ENCODE assay signal across 27 cellular contexts in genomic region chr1:24713736-24714135, GRCh38. TPM values are rescaled to one million over a fixed set of nuclear protein-coding genes. Genes with fewer than 3 reads are reported as not detected.
DNase-seq lines count a peak whose midpoint lies in the region; ATAC-seq, FAIRE-seq and TF ChIP-seq lines count a peak whose summit lies in the region.
"Had no signal": no experiment of that assay in that cellular context is flagged by ENCODE, and none has a peak within 500 bp of the region (broad histone marks: within the 10 kb centered on the region; RNA-seq: fewer than 3 reads in every experiment).

No MANE protein-coding gene starts in this region.

- in situ Hi-C loops in GM23248 (cut with MboI): no loop called here
- in situ Hi-C loops in IMR-90 (cut with MboI; ENCODE audit: low sequenced_read_pairs): no loop called here

- H2AK5ac ChIP-seq in IMR-90 (ENCODE audit: low read depth, low read length): peak overlapping the region; percentile 98

- H3K4me1 Mint-ChIP-seq in neural progenitor cell: no peaks in the 10 kb centered on the region
- H3K4me1 Mint-ChIP-seq: mesothelial cell of epicardium had no signal

- H3K27ac Mint-ChIP-seq in neural progenitor cell: no peak overlapping the region
- H3K27ac Mint-ChIP-seq: activated CD4-positive, alpha-beta T cell treated with anti-CD3 and anti-CD28 coated beads for 36 hours; mesothelial cell of epicardium had no signal

- H3K79me1 ChIP-seq in IMR-90 (ENCODE audit: low read depth in 1 of 2, low read length in 2 of 2): peaks cover 0 to 34% of the 10 kb centered on the region in 2 experiments; a peak in 2 of 4 replicates

- H3K4me1 ChIP-seq in GM23248 (ENCODE audit: insufficient read depth): peaks cover 56% of the 10 kb centered on the region
- H3K4me1 ChIP-seq in IMR-90 (ENCODE audit: control insufficient read depth, insufficient read depth, low read length): peaks cover 18% of the 10 kb centered on the region
- no peaks in the 10 kb centered on the region for H3K4me1 ChIP-seq in neural progenitor cell
- H3K4me1 ChIP-seq in hepatocyte (ENCODE audit: insufficient read depth): no peaks in the 10 kb centered on the region
- H3K4me1 ChIP-seq: prostate gland had no signal

- H2BK5ac ChIP-seq in IMR-90 (ENCODE audit: low read depth, low read length, poor library complexity, severe bottlenecking): peak overlapping the region; percentile 86

- H3K9me1 ChIP-seq in IMR-90 (ENCODE audit: insufficient read depth, low read length): peaks cover 38% of the 10 kb centered on the region

- no peak for TF ChIP-seq RAD21 in IMR-90 (IDR thresholded peaks at IDR 0.05; ENCODE audit: low read length)

- H3K9me2 ChIP-seq in GM23248 (ENCODE audit: insufficient read depth): no peaks in the 10 kb centered on the region
- H3K9me2 ChIP-seq in hepatocyte (replicated peaks; ENCODE audit: insufficient read depth): no peaks in the 10 kb centered on the region

- intact Hi-C loops in IMR-90 (cut with micrococcal nuclease): no loop called here

- H3K36me3 ChIP-seq in GM23248 (ENCODE audit: low read depth) (no peaks in the 10 kb centered on the region), IMR-90 (ENCODE audit: control insufficient read depth, insufficient read depth, low read length) (no peaks in the 10 kb centered on the region), neural progenitor cell (no peaks in the 10 kb centered on the region), hepatocyte (replicated peaks; ENCODE audit: insufficient read depth, low read depth) (no peaks in the 10 kb centered on the region)
- H3K36me3 ChIP-seq: BLaER1, left lung, prostate gland, transverse colon had no signal

- 67 to 78% methylated on average over 5 of the region's 5 CpGs for WGBS in GM23248 (ENCODE audit: low coverage in 1 of 2, low lambda C conversion rate in 2 of 2, missing lambda C conversion rate in 2 of 2), 2 experiments
- no CpG with 5 or more reads among the region's 5 CpGs for WGBS in IMR-90 (ENCODE audit: extremely low coverage in 2 of 2, insufficient read length in 1 of 2), 2 experiments
- WGBS in hepatocyte (ENCODE audit: low lambda C conversion rate, missing lambda C conversion rate): 65% methylated on average over 5 of the region's 5 CpGs

- ATAC-seq in IMR-90 (ENCODE audit: low read depth): no peak
- ATAC-seq in esophagus mucosa: no peak
- ATAC-seq: activated CD4-positive, alpha-beta T cell treated with anti-CD3 and anti-CD28 coated beads for 36 hours; activated naive CD4-positive, alpha-beta T cell treated with anti-CD3 and anti-CD28 coated beads, Interleukin-2, amount 50 U/mL, for 72 hours; left lung; sciatic nerve had no signal

- peak overlapping the region; percentile 73; the same call in 1 of the 2 replicates for H3K9ac ChIP-seq in GM23248
- H3K9ac ChIP-seq in IMR-90 (ENCODE audit: low read depth, low read length): no peak overlapping the region; the same call in 1 of the 2 replicates
- H3K9ac ChIP-seq in neural progenitor cell: no peak overlapping the region
- H3K9ac ChIP-seq: BLaER1 had no signal

- peak overlapping the region; percentile 41 for H3K4me2 ChIP-seq in GM23248 (ENCODE audit: unreplicated experiment)
- no peak overlapping the region for H3K4me2 ChIP-seq in IMR-90 (ENCODE audit: low read depth, low read length)
- no peak overlapping the region for H3K4me2 ChIP-seq in neural progenitor cell
- H3K4me2 ChIP-seq in hepatocyte: no peak overlapping the region
- H3K4me2 ChIP-seq: BLaER1, PC-9 had no signal

- H3K27ac ChIP-seq in GM23248: peak overlapping the region; percentile 93
- H3K27ac ChIP-seq in IMR-90 (ENCODE audit: insufficient read depth, low read length): peak overlapping the region; percentile 27
- H3K27ac ChIP-seq in caudate nucleus (ENCODE audit: low read depth, low read length): peak overlapping the region; percentile 93
- no peak overlapping the region for H3K27ac ChIP-seq in neural progenitor cell
- no peak overlapping the region for H3K27ac ChIP-seq in hepatocyte
- H3K27ac ChIP-seq: BLaER1, epithelial cell of prostate, left lung, PC-9, prostate gland, transverse colon had no signal

- H3K79me2 ChIP-seq in GM23248 (ENCODE audit: insufficient read depth) (peaks cover 24% of the 10 kb centered on the region; the same call in 1 of the 2 replicates), neural progenitor cell (ENCODE audit: low read depth) (no peaks in the 10 kb centered on the region), hepatocyte (no peaks in the 10 kb centered on the region)

- H3K27me3 ChIP-seq in GM23248 (replicated peaks; ENCODE audit: insufficient read depth) (no peaks in the 10 kb centered on the region), IMR-90 (ENCODE audit: control insufficient read depth, insufficient read depth, low read length) (no peaks in the 10 kb centered on the region), neural progenitor cell (no peaks in the 10 kb centered on the region), hepatocyte (no peaks in the 10 kb centered on the region)
- H3K27me3 ChIP-seq: BLaER1, left lung, transverse colon had no signal

- peak overlapping the region; percentile 99 for H3K4ac ChIP-seq in IMR-90 (ENCODE audit: low read depth, low read length)

- TF ChIP-seq POLR2A in IMR-90 (IDR thresholded peaks at IDR 0.05; ENCODE audit: low read depth, low read length) (no peak), GM12891 (IDR thresholded peaks at IDR 0.05; ENCODE audit: low read depth, low read length) (no peak)

- TF ChIP-seq CTCF in IMR-90 (conservative IDR thresholded peaks at IDR 0.05; ENCODE audit: low read depth, low read length) (no peak), neural progenitor cell (IDR thresholded peaks at IDR 0.05) (no peak), hepatocyte (IDR thresholded peaks at IDR 0.05; ENCODE audit: poor library complexity) (no peak)

- peak overlapping the region; percentile 46; the same call in 1 of the 2 replicates for H3K56ac ChIP-seq in IMR-90 (ENCODE audit: extremely low read depth, insufficient read depth, low read length)

- peak overlapping the region; percentile 70 to 97 for H4K8ac ChIP-seq in IMR-90 (ENCODE audit: low read depth in 2 of 2, low read length in 2 of 2)

- H3F3A ChIP-seq in GM23248 (ENCODE audit: insufficient read depth) (peaks cover 63% of the 10 kb centered on the region), neural progenitor cell (ENCODE audit: low read depth) (no peaks in the 10 kb centered on the region)

- peak overlapping the region; percentile 87 for H2AK9ac ChIP-seq in IMR-90 (replicated peaks; ENCODE audit: low read depth, low read length, poor library complexity)

- H3K14ac ChIP-seq in IMR-90 (replicated peaks; ENCODE audit: low read depth, low read length): peak overlapping the region; percentile 86

- H2AFZ ChIP-seq in GM23248 (peak overlapping the region; percentile 6; the same call in 1 of the 2 replicates), IMR-90 (replicated peaks; ENCODE audit: low read length, poor library complexity) (peak overlapping the region; percentile 70), neural progenitor cell (replicated peaks) (no peak overlapping the region), hepatocyte (no peak overlapping the region)
- H2AFZ ChIP-seq: PC-9 had no signal

- CTCF ChIA-PET in IMR-90 (lab: Yijun Ruan, JAX): no interaction called here

- H4K20me1 ChIP-seq in GM23248 (ENCODE audit: insufficient read depth) (no peaks in the 10 kb centered on the region), IMR-90 (ENCODE audit: insufficient read depth, low read length) (no peaks in the 10 kb centered on the region), neural progenitor cell (ENCODE audit: low read depth) (no peaks in the 10 kb centered on the region), hepatocyte (ENCODE audit: insufficient read depth, poor library complexity, severe bottlenecking) (no peaks in the 10 kb centered on the region)
- H4K20me1 ChIP-seq: BLaER1 had no signal

- dilution Hi-C loops in IMR-90 (cut with HindIII; ENCODE audit: low sequenced_read_pairs, unreplicated experiment): no loop called here

- BruUV-seq in IMR-90 (replicated peaks; lab: Mats Ljungman, UMichigan): no TSS peak

- H4K91ac ChIP-seq in IMR-90 (ENCODE audit: insufficient read depth, low read depth, low read length): peak overlapping the region; percentile 97

- no peaks in the 10 kb centered on the region for H3K9me3 ChIP-seq in GM23248 (ENCODE audit: low read depth)
- H3K9me3 ChIP-seq in IMR-90 (ENCODE audit: control insufficient read depth, insufficient read depth, low read length): no peaks in the 10 kb centered on the region
- H3K9me3 ChIP-seq in neural progenitor cell (ENCODE audit: low read depth): no peaks in the 10 kb centered on the region
- H3K9me3 ChIP-seq in hepatocyte (ENCODE audit: low read depth): no peaks in the 10 kb centered on the region
- H3K9me3 ChIP-seq: BLaER1, left lung, prostate gland, transverse colon had no signal

- DNase-seq in GM23248 (no peak), IMR-90 (no peak), caudate nucleus (lab: John Stamatoyannopoulos, UW) (no peak), neural progenitor cell (ENCODE audit: low spot score) (no peak), hepatocyte (ENCODE audit: low spot score) (no peak), GM12891 (ENCODE audit: insufficient read length, low spot score) (no peak)
- DNase-seq: activated CD4-positive, alpha-beta T cell treated with anti-CD3 and anti-CD28 coated beads for 36 hours; activated CD8-positive, alpha-beta memory T cell treated with anti-CD3 and anti-CD28 coated beads for 24 hours; activated T-cell treated with anti-CD3 and anti-CD28 coated beads for 4 hours; amygdala; DMS 273 treated with DMSO at 0.1 percent for 48 hours; H7; left lung; naive B cell; NCI-H510A treated with DMSO at 0.1 percent for 48 hours; PC-9; Right ventricle myocardium superior; stimulated activated CD4-positive, alpha-beta T cell treated with anti-CD3 and anti-CD28 coated beads, Interleukin-4, amount 100 ng/mL, for 4 hours; transverse colon had no signal

- peak overlapping the region; percentile 39 for H3K4me3 Mint-ChIP-seq in neural progenitor cell
- H3K4me3 Mint-ChIP-seq: activated CD4-positive, alpha-beta T cell treated with anti-CD3 and anti-CD28 coated beads for 36 hours; mesothelial cell of epicardium; naive B cell had no signal

- peak overlapping the region; percentile 85; the same call in 2 of the 3 replicates for H2BK15ac ChIP-seq in IMR-90 (ENCODE audit: low read depth, low read length)

- H3K36me3 Mint-ChIP-seq in neural progenitor cell: no peaks in the 10 kb centered on the region
- H3K36me3 Mint-ChIP-seq: activated naive CD4-positive, alpha-beta T cell treated with anti-CD3 and anti-CD28 coated beads, Interleukin-2, amount 50 U/mL, for 72 hours; mesothelial cell of epicardium; naive B cell had no signal

- POLR2A ChIA-PET in IMR-90 (lab: Charles Lee; ENCODE audit: unreplicated experiment): no interaction called here

- H4K5ac ChIP-seq in IMR-90 (ENCODE audit: low read depth, low read length): peak overlapping the region; percentile 44; the same call in 1 of the 2 replicates

- H3K9me3 Mint-ChIP-seq in neural progenitor cell: peaks cover 3% of the 10 kb centered on the region
- H3K9me3 Mint-ChIP-seq: activated naive CD4-positive, alpha-beta T cell treated with anti-CD3 and anti-CD28 coated beads, Interleukin-2, amount 50 U/mL, for 72 hours; mesothelial cell of epicardium; naive B cell had no signal

- FAIRE-seq in GM12891 (lab: Jason Lieb, UNC): no peak
- FAIRE-seq: GM12892 had no signal

- peak overlapping the region; percentile 61; the same call in 1 of the 2 replicates for H3K18ac ChIP-seq in IMR-90 (ENCODE audit: low read depth, low read length)

- peaks cover 13% of the 10 kb centered on the region for H3K27me3 Mint-ChIP-seq in neural progenitor cell (ENCODE audit: insufficient read depth, low read depth)
- H3K27me3 Mint-ChIP-seq: activated CD4-positive, alpha-beta T cell treated with anti-CD3 and anti-CD28 coated beads for 36 hours; naive B cell had no signal

- peak overlapping the region; percentile 98 for H2BK20ac ChIP-seq in IMR-90 (ENCODE audit: low read depth, low read length)

- H2BK120ac ChIP-seq in IMR-90 (ENCODE audit: low read depth, low read length): peak overlapping the region; percentile 99

- H3K23ac ChIP-seq in IMR-90 (ENCODE audit: low read depth, low read length): peak overlapping the region; percentile 94

- H3K4me3 ChIP-seq in GM23248: no peak overlapping the region
- H3K4me3 ChIP-seq in IMR-90 (ENCODE audit: insufficient read depth, low read depth, low read length): no peak overlapping the region
- no peak overlapping the region for H3K4me3 ChIP-seq in neural progenitor cell
- no peak overlapping the region for H3K4me3 ChIP-seq in hepatocyte
- H3K4me3 ChIP-seq: BLaER1, left lung, PC-9, prostate gland, transverse colon had no signal

RNA-seq across cellular contexts. Expression of gene CLIC4, which starts 31.5 kb away (rescaled TPM):
- 1,589 and 1,665 TPM in 2 replicates for total RNA-seq in GM23248 (2014; rRNA removed; shearing (Covaris generic))
- polyA plus RNA-seq in GM23248 (2016; fragmentation: Nextera tagmentation; extraction: Ambion mirVana) (1,380 and 1,381 TPM in 2 replicates), IMR-90 (2012; rRNA removed) (194 and 242 TPM in 2 replicates), hepatocyte (119 and 146 TPM in 2 replicates)
- total RNA-seq in IMR-90 (2012; rRNA removed) (392 and 524 TPM in 2 replicates), neural progenitor cell (ENCODE audit: low replicate concordance) (185 and 263 TPM in 2 replicates), esophagus mucosa (56.8 TPM), hepatocyte (233 and 259 TPM in 2 replicates)
- 181 and 264 TPM in 2 replicates for polyA plus RNA-seq in IMR-90 (2012; cell fraction: cytosol; rRNA removed)
- polyA plus RNA-seq in IMR-90 (2012; cell fraction: nucleus; rRNA removed; ENCODE audit: low replicate concordance): 149 and 183 TPM in 2 replicates
- 22.2 TPM for polyA plus RNA-seq in GM12891 (2012; ENCODE audit: low read depth, missing spikeins)

Comparison
In these comparisons a context has a peak if more than half of its experiments do, and no peak if none do; other contexts are left out.
1. H2AFZ ChIP-seq: peak in GM23248 (single experiment) and IMR-90 (single experiment); none in neural progenitor cell (single experiment) and hepatocyte (single experiment).
2. H3K27ac ChIP-seq: peak in GM23248 (single experiment), IMR-90 (single experiment) and caudate nucleus (single experiment); none in neural progenitor cell (single experiment) and hepatocyte (single experiment).